ENCODE assay signal across 27 cellular contexts in the genomic region with DNA sequence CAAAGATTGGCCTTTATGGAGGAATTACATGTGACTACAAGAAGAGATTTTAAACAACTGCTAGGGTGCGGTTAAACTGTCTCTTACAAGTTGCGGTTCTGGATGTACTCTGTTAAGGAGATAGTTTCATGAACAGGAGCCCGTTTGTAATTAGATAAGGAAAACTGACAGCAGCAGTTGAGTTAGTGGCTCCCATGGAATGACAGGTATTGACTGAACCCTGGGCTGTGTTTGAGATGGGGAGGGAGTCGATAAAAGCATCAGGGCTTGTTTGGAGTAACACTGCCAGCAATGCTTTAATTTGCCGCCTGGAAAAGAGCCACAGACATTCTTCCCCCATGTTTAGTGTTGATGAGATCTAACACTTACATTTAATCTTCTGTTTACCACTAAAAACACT.
A peak's percentile ranks its signal among the peaks of the same experiment; 100 is the strongest.
DNase-seq lines count a peak whose midpoint lies in the region; ATAC-seq, FAIRE-seq and TF ChIP-seq lines count a peak whose summit lies in the region.
"Had no signal": no experiment of that assay in that cellular context is flagged by ENCODE, and none has a peak within 500 bp of the region (broad histone marks: within the 10 kb centered on the region; RNA-seq: fewer than 3 reads in every experiment).

No MANE protein-coding gene starts in this region.

- in situ Hi-C loops in K562 (cut with MboI), result no loop called here

- H3K4ac ChIP-seq in mesendoderm (ENCODE audit: low read depth, low read length), result no peak overlapping the region

- no peak overlapping the region for H2BK15ac ChIP-seq in mesendoderm (replicated peaks; ENCODE audit: low read depth)

- no peaks in the 10 kb centered on the region for H3K27me3 Mint-ChIP-seq in GM23338 (ENCODE audit: insufficient read depth, low read depth, poor library complexity)
- H3K27me3 Mint-ChIP-seq in activated CD4-positive, alpha-beta T cell treated with anti-CD3 and anti-CD28 coated beads, Interleukin-2, amount 10 ng/mL, durations not matched to agents 24 days and 14 days, result no peaks in the 10 kb centered on the region
- H3K27me3 Mint-ChIP-seq: activated CD8-positive, alpha-beta memory T cell treated with anti-CD3 and anti-CD28 coated beads, Interleukin-2, amount 10 ng/mL, durations not matched to agents 7 days and 5 days; natural killer cell treated with Interleukin-12 subunit alpha and Interleukin-12 subunit beta and Interleukin-15 and Interleukin-18, amount 100 ng/mL, for 72 hours; T-helper 17 cell had no signal

- H3K36me3 ChIP-seq in GM23338 (ENCODE audit: insufficient read depth), result no peaks in the 10 kb centered on the region
- no peaks in the 10 kb centered on the region for H3K36me3 ChIP-seq in OCI-LY1 (ENCODE audit: insufficient read depth, low read length)
- H3K36me3 ChIP-seq in K562 (ENCODE audit: control insufficient read depth, insufficient read depth, low read length), result no peaks in the 10 kb centered on the region
- no peaks in the 10 kb centered on the region for H3K36me3 ChIP-seq in mesendoderm (ENCODE audit: control insufficient read depth, insufficient read depth, low read length)
- no peaks in the 10 kb centered on the region for H3K36me3 ChIP-seq in MG63
- H3K36me3 ChIP-seq: BLaER1, lower lobe of right lung, ovary, right lobe of liver, tibial nerve had no signal

- POLR2A ChIA-PET in K562 (lab: Yijun Ruan, JAX), result no interaction called here

- no peak overlapping the region for H4K8ac ChIP-seq in mesendoderm (ENCODE audit: low read depth, low read length)

- no peak for TF ChIP-seq POLR2A in K562 (conservative IDR thresholded peaks at IDR 0.05)

- H3K36me3 Mint-ChIP-seq in GM23338 (ENCODE audit: low read depth), result no peaks in the 10 kb centered on the region
- H3K36me3 Mint-ChIP-seq in activated CD4-positive, alpha-beta T cell treated with anti-CD3 and anti-CD28 coated beads, Interleukin-2, amount 10 ng/mL, durations not matched to agents 24 days and 14 days (ENCODE audit: low read depth), result no peaks in the 10 kb centered on the region
- H3K36me3 Mint-ChIP-seq: activated CD8-positive, alpha-beta memory T cell treated with anti-CD3 and anti-CD28 coated beads, Interleukin-2, amount 10 ng/mL, durations not matched to agents 7 days and 5 days had no signal

- H3K4me3 ChIP-seq in GM23338 (no peak overlapping the region), OCI-LY1 (ENCODE audit: low read depth, low read length, poor library complexity, severe bottlenecking) (no peak overlapping the region), K562 (no peak overlapping the region), mesendoderm (ENCODE audit: low read length) (no peak overlapping the region), MG63 (no peak overlapping the region)
- H3K4me3 ChIP-seq: BLaER1, lower lobe of right lung, mucosa of descending colon, ovary, right lobe of liver, SK-N-MC, tibial nerve had no signal

- intact Hi-C loops in K562 (cut with micrococcal nuclease), result loop anchor here (5.0 kb wide), 1 partner anchor 78 kb away; no protein-coding TSS in a partner anchor
- intact Hi-C loops in activated CD4-positive, alpha-beta T cell treated with anti-CD3 and anti-CD28 coated beads, Interleukin-2, amount 10 ng/mL, durations not matched to agents 24 days and 14 days (cut with micrococcal nuclease), result no loop called here

- DNase-seq in GM23338 (ENCODE audit: low spot score), result peak; percentile 9
- DNase-seq in K562 (ENCODE audit: extremely low read depth in 1 of 4, low spot score in 3 of 4), result peak; percentile 40 to 79 (median 56)
- peak; percentile 6 for DNase-seq in mesendoderm
- no peak for DNase-seq in activated CD4-positive, alpha-beta T cell treated with anti-CD3 and anti-CD28 coated beads, Interleukin-2, amount 10 ng/mL, durations not matched to agents 24 days and 14 days
- no peak for DNase-seq in HT-29 (ENCODE audit: low spot score)
- no peak for DNase-seq in DMS79 treated with DMSO at 0.1 percent for 48 hours (lab: John Stamatoyannopoulos, UW)
- DNase-seq in MG63, result no peak
- DNase-seq: activated CD8-positive, alpha-beta memory T cell treated with anti-CD3 and anti-CD28 coated beads, Interleukin-2, amount 10 ng/mL, durations not matched to agents 7 days and 5 days; activated naive CD4-positive, alpha-beta T cell treated with anti-CD3 and anti-CD28 coated beads for 36 hours; HCEC 1CT; Karpas-422; lower lobe of right lung; mucosa of descending colon; NCI-H1694; NCI-H526 treated with DMSO at 0.1 percent for 48 hours; ovary; right lobe of liver; stimulated activated CD4-positive, alpha-beta T cell treated with anti-CD3 and anti-CD28 coated beads, Interleukin-2, amount 100 ng/mL, for 48 hours; T-helper 17 cell had no signal

- H3K9ac ChIP-seq in OCI-LY1 (ENCODE audit: low read length), result peak overlapping the region; percentile 27; the same call in 1 of the 2 replicates
- H3K9ac ChIP-seq in K562 (ENCODE audit: insufficient read depth in 1 of 2, low read depth in 2 of 2, low read length in 2 of 2), result no peak overlapping the region
- H3K9ac ChIP-seq in mesendoderm (ENCODE audit: low read length), result no peak overlapping the region
- H3K9ac ChIP-seq: BLaER1 had no signal

- H2BK120ac ChIP-seq in mesendoderm (ENCODE audit: low read depth, low read length), result no peak overlapping the region

- CTCF ChIA-PET in K562 (lab: Yijun Ruan, JAX; ENCODE audit: low intra/inter-chr PET ratio), result no interaction called here

- H3K79me2 ChIP-seq in GM23338 (replicated peaks; ENCODE audit: insufficient read depth) (no peaks in the 10 kb centered on the region), OCI-LY1 (ENCODE audit: insufficient read depth, low read length) (no peaks in the 10 kb centered on the region), K562 (ENCODE audit: control insufficient read depth, insufficient read depth, low read length) (no peaks in the 10 kb centered on the region), mesendoderm (ENCODE audit: control insufficient read depth, insufficient read depth, low read length) (no peaks in the 10 kb centered on the region)

- H3K27me3 ChIP-seq in GM23338 (ENCODE audit: insufficient read depth), result no peaks in the 10 kb centered on the region
- no peaks in the 10 kb centered on the region for H3K27me3 ChIP-seq in OCI-LY1 (ENCODE audit: insufficient read depth, low read length)
- H3K27me3 ChIP-seq in K562 (ENCODE audit: control insufficient read depth in 2 of 2, insufficient read depth in 2 of 2, low read length in 2 of 2), result no peaks in the 10 kb centered on the region
- no peaks in the 10 kb centered on the region for H3K27me3 ChIP-seq in mesendoderm (ENCODE audit: insufficient read depth, low read length, poor library complexity)
- no peaks in the 10 kb centered on the region for H3K27me3 ChIP-seq in MG63
- H3K27me3 ChIP-seq: BLaER1, ovary, right lobe of liver, tibial nerve had no signal

- TF ChIP-seq CTCF in GM23338 (conservative IDR thresholded peaks at IDR 0.05; ENCODE audit: low read depth in 2 of 2) (no peak), OCI-LY1 (IDR thresholded peaks at IDR 0.05; ENCODE audit: low read length) (no peak), K562 (IDR thresholded peaks at IDR 0.05 in 2 of 3, conservative IDR thresholded peaks at IDR 0.05 in 1 of 3; ENCODE audit: insufficient read depth in 2 of 3, low read depth in 1 of 3, low read length in 3 of 3) (no peak)

- FAIRE-seq in K562 (lab: Jason Lieb, UNC), result peak; percentile 92
- FAIRE-seq: HTR-8/SVneo had no signal

- H2AFZ ChIP-seq in GM23338 (peak overlapping the region; percentile 1; the same call in 1 of the 2 replicates), OCI-LY1 (ENCODE audit: low read length) (peak overlapping the region; percentile 93; the same call in 1 of the 2 replicates), K562 (ENCODE audit: low read depth, low read length) (0 out of 2 replicates have a peak overlapping the region, but pooled peaks have one; percentile 44)

- peak; percentile 95 for TF ChIP-seq EP300 in K562 (IDR thresholded peaks at IDR 0.05; ENCODE audit: low read length)

- H3F3A ChIP-seq in GM23338 (replicated peaks; ENCODE audit: low read depth) (no peaks in the 10 kb centered on the region), OCI-LY1 (ENCODE audit: insufficient read depth, low read length) (no peaks in the 10 kb centered on the region)

- no peak overlapping the region for H3K27ac ChIP-seq in GM23338 (ENCODE audit: low read depth)
- H3K27ac ChIP-seq in OCI-LY1 (ENCODE audit: low read depth, low read length, poor library complexity, severe bottlenecking), result peak overlapping the region; percentile 75
- H3K27ac ChIP-seq in K562 (ENCODE audit: extremely low read depth, low read depth, low read length), result peak overlapping the region; percentile 77
- H3K27ac ChIP-seq in mesendoderm (ENCODE audit: low read depth, low read length), result no peak overlapping the region
- H3K27ac ChIP-seq: BLaER1, epithelial cell of prostate, lower lobe of right lung, ovary, right lobe of liver, RWPE1, SK-N-MC, tibial nerve had no signal

- 0% methylated on average over 5 of the region's 5 CpGs for WGBS in K562 (ENCODE audit: insufficient coverage, low coverage, missing lambda C conversion rate)
- no CpG with 5 or more reads among the region's 5 CpGs for WGBS in mesendoderm (ENCODE audit: extremely low coverage, insufficient coverage, low lambda C conversion rate)

- no peak overlapping the region for H2BK5ac ChIP-seq in mesendoderm (ENCODE audit: low read length)

- no peak overlapping the region for H2AK5ac ChIP-seq in mesendoderm (ENCODE audit: low read length)

- H3K4me1 ChIP-seq in GM23338 (ENCODE audit: insufficient read depth) (no peaks in the 10 kb centered on the region), OCI-LY1 (ENCODE audit: insufficient read depth, low read length, severe bottlenecking) (peaks cover 82% of the 10 kb centered on the region), K562 (replicated peaks in 1 of 2; ENCODE audit: control insufficient read depth in 2 of 2, insufficient read depth in 2 of 2, low read length in 2 of 2) (peaks cover 0 to 4% of the 10 kb centered on the region in 2 experiments; a peak in 1 of 5 replicates), mesendoderm (ENCODE audit: control insufficient read depth, low read depth, low read length) (no peaks in the 10 kb centered on the region)
- H3K4me1 ChIP-seq: BLaER1, lower lobe of right lung, right lobe of liver, tibial nerve had no signal

- BruUV-seq in K562 (replicated peaks; lab: Mats Ljungman, UMichigan), result no TSS peak

- H3K56ac ChIP-seq in mesendoderm (ENCODE audit: low read length), result no peak overlapping the region

- no peaks in the 10 kb centered on the region for H3K79me1 ChIP-seq in mesendoderm (ENCODE audit: low read length)

- no peaks in the 10 kb centered on the region for H3K9me1 ChIP-seq in K562 (ENCODE audit: control insufficient read depth, insufficient read depth, low read length)

- H3K9me3 ChIP-seq in OCI-LY1 (ENCODE audit: low read length) (no peaks in the 10 kb centered on the region), K562 (replicated peaks; ENCODE audit: control insufficient read depth, insufficient read depth, low read depth, low read length) (no peaks in the 10 kb centered on the region), MG63 (no peaks in the 10 kb centered on the region)
- H3K9me3 ChIP-seq: BLaER1, lower lobe of right lung, mucosa of descending colon, ovary, right lobe of liver, tibial nerve had no signal

- H3K18ac ChIP-seq in mesendoderm (ENCODE audit: low read length), result no peak overlapping the region

- no peak overlapping the region for H3K23ac ChIP-seq in mesendoderm (ENCODE audit: low read length)

- H4K5ac ChIP-seq in mesendoderm (ENCODE audit: low read length), result no peak overlapping the region

- H3K9me2 ChIP-seq in GM23338 (ENCODE audit: insufficient read depth) (no peaks in the 10 kb centered on the region), OCI-LY1 (ENCODE audit: low read depth, low read length) (no peaks in the 10 kb centered on the region)

- ATAC-seq in GM23338 (no peak), K562 (peak; percentile 88)
- ATAC-seq: activated CD8-positive, alpha-beta memory T cell treated with anti-CD3 and anti-CD28 coated beads, Interleukin-2, amount 10 ng/mL, durations not matched to agents 7 days and 5 days; lower lobe of right lung; mucosa of descending colon; natural killer cell treated with Interleukin-12 subunit alpha and Interleukin-12 subunit beta and Interleukin-15 and Interleukin-18, amount 100 ng/mL, for 72 hours; T-helper 17 cell had no signal

- TF ChIP-seq RAD21 in K562 (CRISPR knock-in tag; conservative IDR thresholded peaks at IDR 0.05 in 1 of 2, IDR thresholded peaks at IDR 0.05 in 1 of 2), result no peak

- H4K20me1 ChIP-seq in GM23338 (replicated peaks; ENCODE audit: insufficient read depth) (no peaks in the 10 kb centered on the region), OCI-LY1 (ENCODE audit: insufficient read depth, low read length) (no peaks in the 10 kb centered on the region), K562 (replicated peaks; ENCODE audit: control insufficient read depth, insufficient read depth, low read length) (no peaks in the 10 kb centered on the region)
- H4K20me1 ChIP-seq: BLaER1 had no signal

- H3K4me2 ChIP-seq in GM23338 (no peak overlapping the region), OCI-LY1 (ENCODE audit: low read length) (peak overlapping the region; percentile 15; the same call in 1 of the 2 replicates), K562 (ENCODE audit: insufficient read depth, low read length) (peak overlapping the region; percentile 32; the same call in 1 of the 2 replicates), mesendoderm (ENCODE audit: low read length) (no peak overlapping the region)
- H3K4me2 ChIP-seq: BLaER1 had no signal

- no peaks in the 10 kb centered on the region for H3K9me3 Mint-ChIP-seq in GM23338
- no peaks in the 10 kb centered on the region for H3K9me3 Mint-ChIP-seq in activated CD4-positive, alpha-beta T cell treated with anti-CD3 and anti-CD28 coated beads, Interleukin-2, amount 10 ng/mL, durations not matched to agents 24 days and 14 days

- no peak overlapping the region for H3K4me3 Mint-ChIP-seq in GM23338
- H3K4me3 Mint-ChIP-seq in activated CD4-positive, alpha-beta T cell treated with anti-CD3 and anti-CD28 coated beads, Interleukin-2, amount 10 ng/mL, durations not matched to agents 24 days and 14 days, result no peak overlapping the region
- H3K4me3 Mint-ChIP-seq: activated CD8-positive, alpha-beta memory T cell treated with anti-CD3 and anti-CD28 coated beads, Interleukin-2, amount 10 ng/mL, durations not matched to agents 7 days and 5 days; activated naive CD4-positive, alpha-beta T cell treated with anti-CD3 and anti-CD28 coated beads for 36 hours; natural killer cell treated with Interleukin-12 subunit alpha and Interleukin-12 subunit beta and Interleukin-15 and Interleukin-18, amount 100 ng/mL, for 72 hours; T-helper 17 cell had no signal

- no peak overlapping the region for H3K27ac Mint-ChIP-seq in GM23338
- H3K27ac Mint-ChIP-seq in activated CD4-positive, alpha-beta T cell treated with anti-CD3 and anti-CD28 coated beads, Interleukin-2, amount 10 ng/mL, durations not matched to agents 24 days and 14 days, result no peak overlapping the region
- H3K27ac Mint-ChIP-seq: activated CD8-positive, alpha-beta memory T cell treated with anti-CD3 and anti-CD28 coated beads, Interleukin-2, amount 10 ng/mL, durations not matched to agents 7 days and 5 days; activated naive CD4-positive, alpha-beta T cell treated with anti-CD3 and anti-CD28 coated beads for 36 hours; natural killer cell treated with Interleukin-12 subunit alpha and Interleukin-12 subunit beta and Interleukin-15 and Interleukin-18, amount 100 ng/mL, for 72 hours; T-helper 17 cell had no signal

- H3K4me1 Mint-ChIP-seq in GM23338, result peaks cover 5% of the 10 kb centered on the region; the same call in 1 of the 3 replicates
- H3K4me1 Mint-ChIP-seq in activated CD4-positive, alpha-beta T cell treated with anti-CD3 and anti-CD28 coated beads, Interleukin-2, amount 10 ng/mL, durations not matched to agents 24 days and 14 days, result no peaks in the 10 kb centered on the region
- H3K4me1 Mint-ChIP-seq: activated CD8-positive, alpha-beta memory T cell treated with anti-CD3 and anti-CD28 coated beads, Interleukin-2, amount 10 ng/mL, durations not matched to agents 7 days and 5 days; T-helper 17 cell had no signal

Comparison
In these comparisons a context has a peak if more than half of its experiments do, and no peak if none do; other contexts are left out.
1. DNase-seq: peak in GM23338 (single experiment), K562 (4 of 4) and mesendoderm (single experiment); none in activated CD4-positive, alpha-beta T cell treated with anti-CD3 and anti-CD28 coated beads, Interleukin-2, amount 10 ng/mL, durations not matched to agents 24 days and 14 days (single experiment), HT-29 (single experiment), DMS79 treated with DMSO at 0.1 percent for 48 hours (single experiment) and MG63 (single experiment).
2. H2AFZ ChIP-seq: peak in every context shown above with its lines; median percentile 93 in OCI-LY1; 44 in K562; 1 in GM23338.
3. H3K27ac ChIP-seq: peak in OCI-LY1 (single experiment) and K562 (single experiment); none in GM23338 (single experiment) and mesendoderm (single experiment).
4. H3K4me2 ChIP-seq: peak in OCI-LY1 (single experiment) and K562 (single experiment); none in GM23338 (single experiment) and mesendoderm (single experiment).